In the genomic region with DNA sequence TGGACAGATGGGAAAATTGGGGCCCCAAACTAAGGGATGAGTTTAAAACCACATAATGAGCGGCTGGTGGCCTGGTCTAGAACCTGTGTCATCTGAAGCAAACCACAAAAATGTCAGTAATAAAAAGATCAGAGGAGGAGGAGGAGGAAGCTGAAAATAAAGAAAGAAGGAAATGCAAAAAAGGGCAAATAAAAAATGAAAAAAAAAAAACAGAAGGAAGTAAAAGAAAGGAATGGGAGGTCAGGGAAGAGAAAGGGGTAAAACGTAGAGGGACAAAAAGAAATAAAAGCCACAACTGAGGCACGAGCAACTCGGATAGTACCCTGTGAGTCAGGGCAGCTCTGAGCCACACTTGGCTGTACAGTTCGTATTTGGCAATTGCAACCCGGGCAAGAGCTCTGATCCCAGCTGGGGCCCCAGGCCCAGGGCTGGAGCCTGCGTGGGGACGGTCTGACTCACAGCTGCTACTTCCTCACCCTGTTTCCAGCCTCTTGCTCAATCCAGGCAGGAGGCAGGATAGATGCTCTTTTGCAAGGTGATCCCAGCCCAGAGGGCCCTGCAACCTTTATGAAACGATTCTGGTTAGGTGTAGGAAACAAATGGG, we compare ENCODE assay signal across 8 cellular contexts.
DNase-seq lines count a peak whose midpoint lies in the region; ATAC-seq and TF ChIP-seq lines count a peak whose summit lies in the region.

No MANE protein-coding gene starts in this region.

- no peaks in the 10 kb centered on the region for H4K20me1 ChIP-seq in mammary epithelial cell (ENCODE audit: insufficient read depth, low read length)

- H3K4me2 ChIP-seq in mammary epithelial cell (ENCODE audit: insufficient read depth, low read depth, low read length): peak overlapping the region; percentile 36

- peak; percentile 78 to 87 (median 83) for ATAC-seq in right lobe of liver
- ATAC-seq in GM21717 (IDR thresholded peaks at IDR 0.05; ENCODE audit: unreplicated experiment): no peak

- 6% methylated on average over 7 of the region's 9 CpGs for WGBS in mammary epithelial cell (ENCODE audit: low coverage, missing lambda C conversion rate)
- WGBS in right lobe of liver (ENCODE audit: insufficient coverage, low coverage, low lambda C conversion rate, missing lambda C conversion rate): 20% methylated on average over 4 of the region's 9 CpGs

- TF ChIP-seq POLR2A in right lobe of liver (IDR thresholded peaks at IDR 0.05): no peak

- no TSS peak for BruUV-seq in mammary epithelial cell (replicated peaks; lab: Mats Ljungman, UMichigan)

- CTCF ChIA-PET in mammary epithelial cell (lab: Charles Lee; ENCODE audit: low non-redundant PET): no interaction called here

- H3K27ac ChIP-seq in mammary epithelial cell (ENCODE audit: insufficient read depth, low read depth, low read length): no peak overlapping the region
- H3K27ac ChIP-seq in right lobe of liver: peak overlapping the region; percentile 8 to 75 (median 51)

- no peaks in the 10 kb centered on the region for H3K79me2 ChIP-seq in mammary epithelial cell (ENCODE audit: insufficient read depth, low read length)

- in situ Hi-C loops in mammary epithelial cell (cut with MboI; ENCODE audit: low sequenced_read_pairs in 2 of 2): no loop called here

- dilution Hi-C loops in mammary epithelial cell (cut with HindIII; ENCODE audit: low sequenced_read_pairs): no loop called here

- intact Hi-C loops in mammary epithelial cell (cut with micrococcal nuclease) (loop anchor here (5.0 kb wide), 1 partner anchor 47 kb away; no protein-coding TSS in a partner anchor), right lobe of liver (cut with DNase I) (no loop called here)

- H3K4me3 ChIP-seq in mammary epithelial cell (replicated peaks in 1 of 3; ENCODE audit: insufficient read depth in 1 of 3, low read depth in 2 of 3, low read length in 3 of 3) (no peak overlapping the region), right lobe of liver (no peak overlapping the region)

- DNase-seq in A172 (ENCODE audit: low spot score) (peak; percentile 91), Kasumi-1 (lab: John Stamatoyannopoulos, UW) (peak; percentile 91 to 94), mammary epithelial cell (peak; percentile 95), right lobe of liver (peak; percentile 89 to 93 (median 91)), DMS153 (lab: John Stamatoyannopoulos, UW) (no peak), putamen (ENCODE audit: low spot score) (no peak), NCI-H2081 (lab: John Stamatoyannopoulos, UW) (no peak)

- peaks cover 23% of the 10 kb centered on the region for H3K4me1 ChIP-seq in mammary epithelial cell (ENCODE audit: insufficient read depth, low read length)
- H3K4me1 ChIP-seq in right lobe of liver: peaks cover 0 to 38% (median 8%) of the 10 kb centered on the region in 4 donors

- no peaks in the 10 kb centered on the region for H3K27me3 ChIP-seq in mammary epithelial cell (ENCODE audit: insufficient read depth, low read length)
- H3K27me3 ChIP-seq in right lobe of liver: no peaks in the 10 kb centered on the region

- no peak overlapping the region for H2AFZ ChIP-seq in mammary epithelial cell (ENCODE audit: low read depth, low read length)

- TF ChIP-seq CTCF in mammary epithelial cell (conservative IDR thresholded peaks at IDR 0.05 in 1 of 2, IDR thresholded peaks at IDR 0.05 in 1 of 2; ENCODE audit: extremely low read depth in 1 of 2, insufficient read depth in 1 of 2, low read depth in 1 of 2, low read length in 2 of 2): no peak
- TF ChIP-seq CTCF in right lobe of liver (IDR thresholded peaks at IDR 0.05): no peak

- H3K9me3 ChIP-seq in mammary epithelial cell (replicated peaks; ENCODE audit: insufficient read depth, low read length) (no peaks in the 10 kb centered on the region), right lobe of liver (no peaks in the 10 kb centered on the region)

- H3K9ac ChIP-seq in mammary epithelial cell (ENCODE audit: insufficient read depth, low read length): no peak overlapping the region

- H3K36me3 ChIP-seq in mammary epithelial cell (ENCODE audit: insufficient read depth, low read length) (no peaks in the 10 kb centered on the region), right lobe of liver (no peaks in the 10 kb centered on the region)

Comparison
In these comparisons a context has a peak if more than half of its experiments do, and no peak if none do; other contexts are left out.
1. DNase-seq: peak in A172 (single experiment), Kasumi-1 (2 of 2), mammary epithelial cell (single experiment) and right lobe of liver (3 of 3); none in DMS153 (single experiment), putamen (single experiment) and NCI-H2081 (0 of 2).